9 cellular contexts compared by ENCODE assay signal in the genomic region with DNA sequence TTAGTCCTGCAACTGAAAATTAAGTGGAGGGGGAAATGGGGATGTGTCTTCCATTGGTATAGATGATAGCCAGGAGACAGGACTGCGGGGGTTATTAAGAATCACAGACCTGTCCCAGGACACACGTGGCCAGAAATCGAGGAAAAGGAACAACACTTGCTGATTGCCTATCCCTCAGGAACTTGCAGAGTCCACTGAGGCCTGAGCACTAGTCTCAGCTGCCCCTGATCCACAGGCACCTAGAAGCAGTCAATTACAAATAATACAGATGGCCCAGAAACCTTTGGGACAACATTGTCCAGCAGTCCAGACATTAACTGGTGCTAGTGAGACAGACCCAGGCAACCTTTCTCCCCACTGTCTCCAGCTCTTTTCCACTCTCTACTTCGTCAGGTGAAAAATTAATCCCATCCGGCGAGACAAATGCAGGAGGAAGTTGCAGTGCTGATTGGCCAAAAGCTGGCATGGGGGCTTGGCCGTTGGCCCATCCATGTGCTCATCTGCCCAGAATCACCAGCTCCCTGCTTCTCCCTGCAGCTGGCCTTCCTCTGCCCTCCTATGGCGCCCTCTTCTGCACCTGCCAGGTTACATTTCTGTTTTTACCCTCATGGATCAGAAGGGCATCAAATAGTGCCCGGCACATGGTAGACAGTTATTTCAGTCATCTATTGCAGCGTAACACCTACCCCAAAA. TPM values are rescaled to one million over a fixed set of nuclear protein-coding genes. Genes with fewer than 3 reads are reported as not detected.
DNase-seq lines count a peak whose midpoint lies in the region; ATAC-seq and TF ChIP-seq lines count a peak whose summit lies in the region.
"Had no signal": no experiment of that assay in that cellular context is flagged by ENCODE, and none has a peak within 500 bp of the region (broad histone marks: within the 10 kb centered on the region; RNA-seq: fewer than 3 reads in every experiment).

No MANE protein-coding gene starts in this region.

- H3K9me3 ChIP-seq in gastrocnemius medialis, result no peaks in the 10 kb centered on the region
- H3K9me3 ChIP-seq: thoracic aorta had no signal

- in situ Hi-C loops in gastrocnemius medialis (cut with MboI; ENCODE audit: low sequenced_read_pairs in 4 of 4), result loop anchor here in 3 of 4 donors (5.0 to 25.0 kb wide), 3 partner anchors 54 to 783 kb away; partner anchors contain the start of gene ACO1 (in 1 of the 3)

- no peaks in the 10 kb centered on the region for H3K27me3 ChIP-seq in foreskin keratinocyte
- no peaks in the 10 kb centered on the region for H3K27me3 ChIP-seq in gastrocnemius medialis

- intact Hi-C loops in gastrocnemius medialis (cut with DNase I; ENCODE audit: low total_unique reads), result loop anchor here (1.0 to 2.0 kb wide), 2 partner anchors 54 to 89 kb away; no protein-coding TSS in a partner anchor

- ATAC-seq in foreskin keratinocyte (no peak), gastrocnemius medialis (peak in 1 of 2 donors; percentile 42), GM21526 (IDR thresholded peaks at IDR 0.05; ENCODE audit: low FRiP score, unreplicated experiment) (no peak), GM21381 (IDR thresholded peaks at IDR 0.05; ENCODE audit: unreplicated experiment) (no peak)

- DNase-seq in ELF-1 (ENCODE audit: low read depth, low spot score), result peak; percentile 45
- DNase-seq in NCI-H1092 (lab: John Stamatoyannopoulos, UW), result peak; percentile 54
- peak; percentile 68 for DNase-seq in activated CD4-positive, alpha-beta T cell treated with anti-CD3 and anti-CD28 coated beads for 48 hours
- DNase-seq in foreskin keratinocyte, result peak in 1 of 2 donors; percentile 34
- peak; percentile 55 to 82 for DNase-seq in gastrocnemius medialis
- no peak for DNase-seq in SKM-1 (lab: John Stamatoyannopoulos, UW; ENCODE audit: unreplicated experiment)

- H3K4me1 ChIP-seq in foreskin keratinocyte, result peaks cover 8% of the 10 kb centered on the region
- peaks cover 13 to 14% of the 10 kb centered on the region in 2 donors for H3K4me1 ChIP-seq in gastrocnemius medialis

- H3K4me3 ChIP-seq in gastrocnemius medialis, result no peak overlapping the region
- H3K4me3 ChIP-seq: thoracic aorta had no signal

- H3K27ac ChIP-seq in foreskin keratinocyte (no peak overlapping the region), gastrocnemius medialis (peak overlapping the region; percentile 15 to 80 (median 44))

- TF ChIP-seq CTCF in foreskin keratinocyte (conservative IDR thresholded peaks at IDR 0.05) (peak; percentile 75), gastrocnemius medialis (IDR thresholded peaks at IDR 0.05 in 4 of 5, conservative IDR thresholded peaks at IDR 0.05 in 1 of 5) (peak; percentile 49 to 79 (median 75))

- no peak for TF ChIP-seq POLR2A in gastrocnemius medialis (IDR thresholded peaks at IDR 0.05)

- no peaks in the 10 kb centered on the region for H3K36me3 ChIP-seq in gastrocnemius medialis
- H3K36me3 ChIP-seq: thoracic aorta had no signal

RNA-seq across cellular contexts. Expression of gene B4GALT1, which starts 3.5 kb away (rescaled TPM):
- total RNA-seq in foreskin keratinocyte (61.8 and 83.6 TPM in 2 replicates), gastrocnemius medialis (10 to 100 TPM; 24.2 to 56.2 (median 42.7) TPM)
- 55.4 and 62.0 TPM in 2 replicates for polyA plus RNA-seq in foreskin keratinocyte
